ENCODE assay signal across 14 cellular contexts in genomic region chr2:65319674-65320041, GRCh38.
DNase-seq lines count a peak whose midpoint lies in the region; TF ChIP-seq lines count a peak whose summit lies in the region.
"Had no signal": no experiment of that assay in that cellular context is flagged by ENCODE, and none has a peak within 500 bp of the region (broad histone marks: within the 10 kb centered on the region; RNA-seq: fewer than 3 reads in every experiment).

No MANE protein-coding gene starts in this region.

- H4K20me1 ChIP-seq in GM23248 (ENCODE audit: insufficient read depth), result no peaks in the 10 kb centered on the region

- in situ Hi-C loops in GM23248 (cut with MboI), result no loop called here

- H3K79me2 ChIP-seq in ACC112 (ENCODE audit: control insufficient read depth, insufficient read depth, low read length, unreplicated experiment) (peaks cover 7% of the 10 kb centered on the region), GM23248 (ENCODE audit: insufficient read depth) (peaks cover 47% of the 10 kb centered on the region)

- H3K9me3 ChIP-seq in GM23248 (ENCODE audit: low read depth) (no peaks in the 10 kb centered on the region), adrenal gland (replicated peaks in 1 of 3) (no peaks in the 10 kb centered on the region), muscle layer of duodenum (ENCODE audit: control insufficient read depth in 1 of 2, low read length in 2 of 2) (no peaks in the 10 kb centered on the region)
- H3K9me3 ChIP-seq: BE2C, MG63 had no signal

- peaks cover 30% of the 10 kb centered on the region for H3K4me1 ChIP-seq in ACC112 (ENCODE audit: control insufficient read depth, insufficient read depth, low read length, unreplicated experiment)
- H3K4me1 ChIP-seq in GM23248 (ENCODE audit: insufficient read depth), result peaks cover 29% of the 10 kb centered on the region
- H3K4me1 ChIP-seq in adrenal gland (replicated peaks in 1 of 2), result peaks cover 10 to 13% of the 10 kb centered on the region in 2 donors
- peaks cover 0 to 7% of the 10 kb centered on the region in 2 donors for H3K4me1 ChIP-seq in muscle layer of duodenum (ENCODE audit: control insufficient read depth in 1 of 2, insufficient read depth in 2 of 2, low read length in 2 of 2)
- H3K4me1 ChIP-seq: BE2C had no signal

- WGBS in GM23248 (ENCODE audit: low coverage in 1 of 2, low lambda C conversion rate in 2 of 2, missing lambda C conversion rate in 2 of 2), 2 experiments, result 28 to 33% methylated on average over 1 of the region's 1 CpG
- 92 to 100% (median 99%) methylated on average over 1 of the region's 1 CpG for WGBS in adrenal gland, 4 donors

- H3K9me2 ChIP-seq in GM23248 (ENCODE audit: insufficient read depth), result no peaks in the 10 kb centered on the region

- DNase-seq in GM23248 (no peak), adrenal gland (no peak), T-helper 1 cell (no peak), NCI-H345 treated with DMSO at 0.1 percent for 48 hours (lab: John Stamatoyannopoulos, UW; ENCODE audit: unreplicated experiment) (no peak), SHP77 (lab: John Stamatoyannopoulos, UW) (no peak), cerebellar nuclear complex (lab: John Stamatoyannopoulos, UW) (no peak)
- DNase-seq: BE2C, NCI-H2107, nucleus accumbens, SIG-M5 had no signal

- no peak for TF ChIP-seq CTCF in adrenal gland (IDR thresholded peaks at IDR 0.05)

- peak overlapping the region; percentile 80 for H3K9ac ChIP-seq in GM23248

- peaks cover 45% of the 10 kb centered on the region for H3F3A ChIP-seq in GM23248 (ENCODE audit: insufficient read depth)

- H3K27ac ChIP-seq in ACC112 (ENCODE audit: low read depth, low read length) (peak overlapping the region; percentile 98), GM23248 (peak overlapping the region; percentile 97), adrenal gland (peak overlapping the region in 4 of 5 donors; percentile 51 to 90 (median 74)), muscle layer of duodenum (ENCODE audit: low read length) (peak overlapping the region; percentile 29)

- intact Hi-C loops in adrenal gland (cut with DNase I), result no loop called here

- H3K4me3 ChIP-seq in ACC112 (ENCODE audit: low read depth, low read length) (no peak overlapping the region), GM23248 (no peak overlapping the region), adrenal gland (no peak overlapping the region), muscle layer of duodenum (ENCODE audit: low read depth in 1 of 2, low read length in 2 of 2) (no peak overlapping the region)
- H3K4me3 ChIP-seq: coronary artery, MG63 had no signal

- TF ChIP-seq POLR2A in adrenal gland (IDR thresholded peaks at IDR 0.05), result no peak

- no peak overlapping the region for H2AFZ ChIP-seq in ACC112 (ENCODE audit: low read length, unreplicated experiment)
- no peak overlapping the region for H2AFZ ChIP-seq in GM23248

- H3K4me2 ChIP-seq in GM23248 (ENCODE audit: unreplicated experiment), result peak overlapping the region; percentile 76

- no peaks in the 10 kb centered on the region for H3K27me3 ChIP-seq in ACC112 (ENCODE audit: insufficient read depth, low read length)
- no peaks in the 10 kb centered on the region for H3K27me3 ChIP-seq in GM23248 (replicated peaks; ENCODE audit: insufficient read depth)
- no peaks in the 10 kb centered on the region for H3K27me3 ChIP-seq in adrenal gland
- no peaks in the 10 kb centered on the region for H3K27me3 ChIP-seq in muscle layer of duodenum (ENCODE audit: low read depth, low read length)
- H3K27me3 ChIP-seq: BE2C, MG63 had no signal

- peaks cover 4% of the 10 kb centered on the region; the same call in 1 of the 2 replicates for H3K36me3 ChIP-seq in ACC112 (ENCODE audit: insufficient read depth, low read length)
- H3K36me3 ChIP-seq in GM23248 (ENCODE audit: low read depth), result no peaks in the 10 kb centered on the region
- H3K36me3 ChIP-seq in adrenal gland (replicated peaks in 1 of 2), result peaks cover 0 to 8% of the 10 kb centered on the region in 2 donors
- H3K36me3 ChIP-seq in muscle layer of duodenum (ENCODE audit: control insufficient read depth in 1 of 2, insufficient read depth in 2 of 2, low read length in 2 of 2), result peaks cover 9 to 23% of the 10 kb centered on the region in 2 donors

Comparison
In these comparisons a context has a peak if more than half of its experiments do, and no peak if none do; other contexts are left out.
1. H3K27ac ChIP-seq: peak in every context shown above with its lines; median percentile 98 in ACC112; 97 in GM23248; 74 in adrenal gland; 29 in muscle layer of duodenum.